In genomic region chr7:117017017-117017451, GRCh38 we compare ENCODE assay signal across 26 cellular contexts.
DNase-seq lines count a peak whose midpoint lies in the region; ATAC-seq and TF ChIP-seq lines count a peak whose summit lies in the region.
"Had no signal": no experiment of that assay in that cellular context is flagged by ENCODE, and none has a peak within 500 bp of the region (broad histone marks: within the 10 kb centered on the region; RNA-seq: fewer than 3 reads in every experiment).

No MANE protein-coding gene starts in this region.

- H3K4me1 ChIP-seq in BE2C = peaks cover 20% of the 10 kb centered on the region
- H3K4me1 ChIP-seq in CD4-positive, alpha-beta memory T cell (ENCODE audit: insufficient read depth, low read length) = peaks cover 6% of the 10 kb centered on the region

- CTCF ChIA-PET in CD4-positive, alpha-beta memory T cell (lab: Charles Lee; ENCODE audit: partially characterized antibody) = no interaction called here

- POLR2A ChIA-PET in CD4-positive, alpha-beta memory T cell (lab: Charles Lee; ENCODE audit: partially characterized antibody) = no interaction called here

- no peaks in the 10 kb centered on the region for H3K36me3 Mint-ChIP-seq in memory B cell
- H3K36me3 Mint-ChIP-seq in CD4-positive, alpha-beta memory T cell = no peaks in the 10 kb centered on the region

- intact Hi-C loops in CD4-positive, alpha-beta memory T cell (cut with micrococcal nuclease) = no loop called here

- no peaks in the 10 kb centered on the region for H3K9me3 ChIP-seq in BE2C
- no peaks in the 10 kb centered on the region for H3K9me3 ChIP-seq in CD4-positive, alpha-beta memory T cell (ENCODE audit: control insufficient read depth in 1 of 2, low read length in 2 of 2)
- H3K9me3 ChIP-seq: adrenal gland; BLaER1 treated with 17β-estradiol and CSF1 and Interleukin-3, amounts not matched to agents 10 nM and 100 nM; body of pancreas; lower lobe of right lung; mucosa of descending colon; ovary; suprapubic skin had no signal

- no peaks in the 10 kb centered on the region for H3K36me3 ChIP-seq in BE2C
- H3K36me3 ChIP-seq in CD4-positive, alpha-beta memory T cell (ENCODE audit: insufficient read depth, low read length) = no peaks in the 10 kb centered on the region
- H3K36me3 ChIP-seq: adrenal gland; BLaER1 treated with 17β-estradiol and CSF1 and Interleukin-3, amounts not matched to agents 10 nM and 100 nM; lower lobe of right lung; ovary; suprapubic skin; WERI-Rb-1 had no signal

- H3K4me3 ChIP-seq in BE2C (ENCODE audit: low read depth, low read length) = peak overlapping the region; percentile 68
- peak overlapping the region; percentile 82 for H3K4me3 ChIP-seq in GM12865 (ENCODE audit: low read depth, low read length)
- H3K4me3 ChIP-seq in CD4-positive, alpha-beta memory T cell (ENCODE audit: low read length in 2 of 2) = no peak overlapping the region
- H3K4me3 ChIP-seq: adrenal gland; BLaER1 treated with 17β-estradiol and CSF1 and Interleukin-3, amounts not matched to agents 10 nM and 100 nM; body of pancreas; lower lobe of right lung; mucosa of descending colon; ovary; suprapubic skin had no signal

- peak overlapping the region; percentile 31 for H3K4me3 Mint-ChIP-seq in memory B cell
- H3K4me3 Mint-ChIP-seq in CD4-positive, alpha-beta memory T cell = no peak overlapping the region
- H3K4me3 Mint-ChIP-seq: activated T-cell treated with anti-CD3 and anti-CD28 coated beads, Interleukin-2, amount 50 U/mL, for 4 hours; nephron progenitor cell had no signal

- no peaks in the 10 kb centered on the region for H3K9me3 Mint-ChIP-seq in memory B cell
- H3K9me3 Mint-ChIP-seq in CD4-positive, alpha-beta memory T cell = no peaks in the 10 kb centered on the region
- H3K9me3 Mint-ChIP-seq: activated T-cell treated with anti-CD3 and anti-CD28 coated beads, Interleukin-2, amount 50 U/mL, for 4 hours; nephron progenitor cell had no signal

- no peaks in the 10 kb centered on the region for H3K27me3 Mint-ChIP-seq in memory B cell
- H3K27me3 Mint-ChIP-seq in CD4-positive, alpha-beta memory T cell = peaks cover 0 to 2% of the 10 kb centered on the region in 2 donors

- H3K4me1 Mint-ChIP-seq in memory B cell = peaks cover 18% of the 10 kb centered on the region
- peaks cover 12 to 22% (median 17%) of the 10 kb centered on the region in 4 donors for H3K4me1 Mint-ChIP-seq in CD4-positive, alpha-beta memory T cell

- H3K27me3 ChIP-seq in BE2C = no peaks in the 10 kb centered on the region
- no peaks in the 10 kb centered on the region for H3K27me3 ChIP-seq in CD4-positive, alpha-beta memory T cell (ENCODE audit: insufficient read depth, low read length)
- H3K27me3 ChIP-seq: adrenal gland, body of pancreas, ovary, suprapubic skin had no signal

- ATAC-seq in memory B cell (ENCODE audit: low read depth) (peak; percentile 22), GM18868 (IDR thresholded peaks at IDR 0.05; ENCODE audit: unreplicated experiment) (no peak), HG02970 (IDR thresholded peaks at IDR 0.05; ENCODE audit: low FRiP score, unreplicated experiment) (no peak)
- ATAC-seq: activated T-cell treated with anti-CD3 and anti-CD28 coated beads, Interleukin-2, amount 50 U/mL, for 4 hours; body of pancreas; lower lobe of right lung; mucosa of descending colon had no signal

- no peak for DNase-seq in BE2C
- DNase-seq in GM12865 (ENCODE audit: low read depth) = peak; percentile 42
- DNase-seq in OCI-M1 (lab: John Stamatoyannopoulos, UW) = peak; percentile 35
- DNase-seq in memory B cell (ENCODE audit: low spot score in 2 of 2) = no peak
- no peak for DNase-seq in CD4-positive, alpha-beta memory T cell
- DNase-seq in NCI-H2171 treated with DMSO at 0.1 percent for 48 hours (lab: John Stamatoyannopoulos, UW) = no peak
- DNase-seq: activated CD4-positive, alpha-beta T cell treated with anti-CD3 and anti-CD28 coated beads for 48 hours; activated T-cell treated with anti-CD3 and anti-CD28 coated beads, Interleukin-2, amount 50 U/mL, for 4 hours; adrenal gland; body of pancreas; HCEC 1CT; head of caudate nucleus; lower lobe of right lung; mucosa of descending colon; NCI-H1436; NCI-H2081 treated with DMSO at 0.1 percent for 48 hours; NCI-H446; nephron progenitor cell; ovary; stimulated activated CD4-positive, alpha-beta T cell treated with anti-CD3 and anti-CD28 coated beads, Interleukin-2, amount 100 ng/mL, for 48 hours; WERI-Rb-1 had no signal

- peak overlapping the region; percentile 5 for H3K27ac Mint-ChIP-seq in memory B cell
- H3K27ac Mint-ChIP-seq in CD4-positive, alpha-beta memory T cell = no peak overlapping the region
- H3K27ac Mint-ChIP-seq: nephron progenitor cell had no signal

- H3K27ac ChIP-seq in CD4-positive, alpha-beta memory T cell (ENCODE audit: low read depth, low read length) = no peak overlapping the region
- H3K27ac ChIP-seq: adrenal gland; BLaER1 treated with 17β-estradiol and CSF1 and Interleukin-3, amounts not matched to agents 10 nM and 100 nM; body of pancreas; KMS-11; lower lobe of right lung; suprapubic skin; WERI-Rb-1 had no signal

- TF ChIP-seq CTCF in BE2C (IDR thresholded peaks at IDR 0.05; ENCODE audit: low read depth, low read length) = no peak
- no peak for TF ChIP-seq CTCF in GM12865 (IDR thresholded peaks at IDR 0.05; ENCODE audit: insufficient read depth, low read depth, low read length, missing control alignments)

Comparison
In these comparisons a context has a peak if more than half of its experiments do, and no peak if none do; other contexts are left out.
1. DNase-seq: peak in GM12865 (single experiment) and OCI-M1 (single experiment); none in BE2C (single experiment), memory B cell (0 of 2), CD4-positive, alpha-beta memory T cell (0 of 5) and NCI-H2171 treated with DMSO at 0.1 percent for 48 hours (single experiment).
2. H3K4me3 ChIP-seq: peak in BE2C (single experiment) and GM12865 (single experiment); none in CD4-positive, alpha-beta memory T cell (0 of 2).